ENCODE assay signal across 28 cellular contexts in the genomic region with DNA sequence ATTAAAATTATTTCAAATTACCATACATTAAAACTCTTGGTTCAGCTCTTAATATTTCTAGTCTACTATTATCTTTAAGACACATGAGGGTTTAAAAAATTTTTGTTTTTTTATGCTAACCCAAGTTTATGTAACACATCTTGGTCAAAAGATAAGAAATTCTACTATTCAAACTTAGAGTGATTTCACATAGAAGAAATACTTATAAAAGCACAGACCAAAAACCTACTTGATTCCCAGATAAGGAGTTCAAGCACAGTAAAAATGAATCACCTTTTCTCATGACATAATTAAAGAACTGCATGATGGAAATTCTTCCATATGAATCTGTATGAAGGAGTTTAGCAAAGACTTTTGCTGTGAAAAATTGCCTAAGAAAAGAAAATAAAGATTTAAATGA.
"Had no signal": no experiment of that assay in that cellular context is flagged by ENCODE, and none has a peak within 500 bp of the region (broad histone marks: within the 10 kb centered on the region; RNA-seq: fewer than 3 reads in every experiment).

No MANE protein-coding gene starts in this region.

- DNase-seq: activated CD4-positive, alpha-beta memory T cell treated with anti-CD3 and anti-CD28 coated beads, Interleukin-2, amount 10 ng/mL, durations not matched to agents 7 days and 5 days; activated CD4-positive, alpha-beta T cell treated with anti-CD3 and anti-CD28 coated beads for 4 hours; activated CD4-positive, alpha-beta T cell treated with anti-CD3 and anti-CD28 coated beads, Interleukin-2, amount 10 ng/mL, durations not matched to agents 7 days and 5 days; activated CD4-positive, alpha-beta T cell treated with anti-CD3 and anti-CD28 coated beads, Interleukin-2, amount 50 U/mL, for 4 hours; activated CD4-positive, CD25-positive, alpha-beta regulatory T cell; activated CD4-positive, CD25-positive, alpha-beta regulatory T cell treated with anti-CD3 and anti-CD28 coated beads, Interleukin-2, amount 50 U/mL, for 72 hours; activated CD8-positive, alpha-beta memory T cell treated with anti-CD3 and anti-CD28 coated beads, Interleukin-2, amount 50 U/mL, for 48 hours; activated gamma-delta T cell; activated naive CD4-positive, alpha-beta T cell; activated naive CD4-positive, alpha-beta T cell treated with anti-CD3 and anti-CD28 coated beads, Interleukin-2, amount 10 ng/mL, durations not matched to agents 7 days and 5 days; activated naive CD8-positive, alpha-beta T cell treated with anti-CD3 and anti-CD28 coated beads, Interleukin-2, amount 10 ng/mL, durations not matched to agents 7 days and 5 days; activated T-cell treated with anti-CD3 and anti-CD28 coated beads for 4 hours; activated T-cell treated with anti-CD3 and anti-CD28 coated beads, Interleukin-2, amount 50 U/mL, for 24 hours; activated T-cell treated with anti-CD3 and anti-CD28 coated beads, Interleukin-2, amount 50 U/mL, for 72 hours; amniotic stem cell; anterior cingulate cortex; body of pancreas; central memory CD4-positive, alpha-beta T cell; cerebellar nuclear complex; colonic mucosa; dorsolateral prefrontal cortex; effector memory CD8-positive, alpha-beta T cell; erythroblast; foreskin melanocyte; head of caudate nucleus; SW 1271; T-cell; T1000 had no signal
